ENCODE assay signal across 7 cellular contexts in genomic region chr7:5143935-5144903, GRCh38. TPM values are rescaled to one million over a fixed set of nuclear protein-coding genes. Genes with fewer than 3 reads are reported as not detected.
DNase-seq lines count a peak whose midpoint lies in the region; ATAC-seq and TF ChIP-seq lines count a peak whose summit lies in the region.

No MANE protein-coding gene starts in this region.

- DNase-seq in activated CD4-positive, CD25-positive, alpha-beta regulatory T cell treated with anti-CD3 and anti-CD28 coated beads, Interleukin-2, amount 50 U/mL, for 72 hours: peak; percentile 57
- DNase-seq in central memory CD8-positive, alpha-beta T cell (ENCODE audit: low spot score in 2 of 2): peak; percentile 60 to 86
- peak in 3 of 4 experiments; percentile 23 to 42 (median 36) for DNase-seq in stimulated activated CD4-positive, alpha-beta T cell treated with anti-CD3 and anti-CD28 coated beads, Interleukin-1b, Interleukin-23, amount 100 ng/mL, for 24 hours (ENCODE audit: low read depth in 4 of 4, low spot score in 1 of 4)
- DNase-seq in NCI-H1105 (lab: John Stamatoyannopoulos, UW) (no peak), HT-29 (ENCODE audit: low spot score) (no peak), omental fat pad (ENCODE audit: low spot score) (no peak)

- peak overlapping the region; percentile 89 for H3K4me3 Mint-ChIP-seq in central memory CD8-positive, alpha-beta T cell

- H3K27me3 Mint-ChIP-seq in central memory CD8-positive, alpha-beta T cell: no peaks in the 10 kb centered on the region

- no peaks in the 10 kb centered on the region for H3K9me3 Mint-ChIP-seq in central memory CD8-positive, alpha-beta T cell

- ATAC-seq in GM21717 (IDR thresholded peaks at IDR 0.05; ENCODE audit: unreplicated experiment) (peak; percentile 76), omental fat pad (ENCODE audit: low FRiP score) (no peak)
- peak; percentile 85 for ATAC-seq in central memory CD8-positive, alpha-beta T cell (replicated peaks; ENCODE audit: extremely low read depth, poor library complexity, severe bottlenecking)

- no peak for TF ChIP-seq CTCF in omental fat pad (IDR thresholded peaks at IDR 0.05)

- peak overlapping the region; percentile 96 for H3K27ac Mint-ChIP-seq in central memory CD8-positive, alpha-beta T cell (ENCODE audit: low read depth)

- H3K36me3 Mint-ChIP-seq in central memory CD8-positive, alpha-beta T cell (ENCODE audit: insufficient read depth): peaks cover 15% of the 10 kb centered on the region

- H3K4me1 Mint-ChIP-seq in central memory CD8-positive, alpha-beta T cell: peaks cover 20% of the 10 kb centered on the region

RNA-seq across cellular contexts. Expression of gene WIPI2, which starts 45.8 kb away (rescaled TPM):
- total RNA-seq in HT-29 (2014; rRNA removed; shearing (Covaris generic)): 64.0 and 72.0 TPM in 2 replicates
- total RNA-seq in omental fat pad: 10 to 100 TPM; 46.5 to 70.3 (median 63.7) TPM

Comparison
In these comparisons a context has a peak if more than half of its experiments do, and no peak if none do; other contexts are left out.
1. DNase-seq: peak in activated CD4-positive, CD25-positive, alpha-beta regulatory T cell treated with anti-CD3 and anti-CD28 coated beads, Interleukin-2, amount 50 U/mL, for 72 hours (single experiment), central memory CD8-positive, alpha-beta T cell (2 of 2) and stimulated activated CD4-positive, alpha-beta T cell treated with anti-CD3 and anti-CD28 coated beads, Interleukin-1b, Interleukin-23, amount 100 ng/mL, for 24 hours (3 of 4); none in NCI-H1105 (single experiment), HT-29 (single experiment) and omental fat pad (single experiment).